Comparison of ENCODE assay signal across 13 cellular contexts in the genomic region with DNA sequence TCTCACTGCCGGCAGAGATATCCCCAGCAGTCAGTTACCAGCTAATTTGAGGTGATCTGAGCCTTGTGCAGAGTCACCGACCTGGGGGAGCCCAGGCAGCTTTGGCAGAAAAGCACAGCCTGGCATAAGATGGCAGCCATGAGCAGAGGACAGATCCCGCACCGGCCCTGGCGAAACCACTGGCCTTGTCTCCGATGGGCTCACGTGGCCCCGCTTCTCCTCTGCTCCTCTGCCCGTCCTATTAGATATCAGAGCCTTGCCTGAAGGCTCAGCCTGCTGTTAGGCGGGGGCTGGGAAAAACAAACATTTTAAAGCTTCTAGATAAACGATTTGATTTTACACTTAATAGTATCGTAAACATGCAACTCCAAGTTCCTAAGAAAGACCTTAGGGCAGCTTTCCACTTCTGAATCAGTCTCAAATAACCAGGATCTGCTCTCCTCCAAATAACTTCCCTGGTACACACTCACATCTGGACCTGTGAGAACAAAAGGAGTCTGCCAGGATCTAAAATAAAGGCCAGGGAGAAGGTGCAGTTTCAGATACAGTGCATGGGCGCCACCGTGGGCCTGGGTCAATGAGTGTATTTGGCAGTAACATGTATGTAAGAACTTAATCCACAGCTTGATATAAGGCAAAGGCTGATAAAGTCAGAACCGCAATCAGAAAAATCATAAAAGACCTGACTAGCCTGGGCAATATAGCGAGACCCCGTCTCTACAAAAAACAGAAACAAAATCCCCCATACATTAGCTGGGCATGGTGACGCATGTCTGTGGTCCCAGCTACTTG.
"Had no signal": no experiment of that assay in that cellular context is flagged by ENCODE, and none has a peak within 500 bp of the region (broad histone marks: within the 10 kb centered on the region; RNA-seq: fewer than 3 reads in every experiment).

No MANE protein-coding gene starts in this region.

- DNase-seq: activated CD4-positive, alpha-beta T cell treated with anti-CD3 and anti-CD28 coated beads, Interleukin-2, amount 10 ng/mL, durations not matched to agents 7 days and 5 days; activated naive CD4-positive, alpha-beta T cell treated with anti-CD3 and anti-CD28 coated beads, Interleukin-2, amount 50 U/mL, for 16 hours; hippocampal formation; left ventricle myocardium inferior; mucosa of descending colon; naive thymus-derived CD4-positive, alpha-beta T cell; right cardiac atrium; stimulated activated CD4-positive, alpha-beta T cell treated with anti-CD3 and anti-CD28 coated beads, Interleukin-15, amount 100 ng/mL, for 24 hours; stimulated activated CD4-positive, alpha-beta T cell treated with anti-CD3 and anti-CD28 coated beads, Interleukin-4, amount 100 ng/mL, for 1 hour; stimulated activated naive B cell treated with anti-CD40 and anti-IgM and Interleukin-4, amounts not matched to agents 10 μg/mL and 1 μg/mL and 100 μg/mL, for 72 hours; tibial artery had no signal

- H3K27ac Mint-ChIP-seq: activated CD4-positive, alpha-beta T cell treated with anti-CD3 and anti-CD28 coated beads, Interleukin-2, amount 10 ng/mL, durations not matched to agents 7 days and 5 days; activated T-helper 2 cell treated with anti-CD3 and anti-CD28 coated beads, Interferon-gamma antibody, Interleukin-2, Interleukin-4, amounts not matched to agents 10 μg/mL and 5 μg/mL and 100 μg/mL, durations not matched to agents 14 hours and 24 hours and 36 hours; naive thymus-derived CD4-positive, alpha-beta T cell; stimulated activated naive B cell treated with anti-CD40 and anti-IgM and Interleukin-4, amounts not matched to agents 10 μg/mL and 1 μg/mL and 100 μg/mL, for 72 hours; T-helper 2 cell treated with Interferon-gamma antibody and Interleukin-4, amounts not matched to agents 5 μg/mL and 100 μg/mL, for 36 hours had no signal

- H3K27me3 Mint-ChIP-seq: activated CD4-positive, alpha-beta T cell treated with anti-CD3 and anti-CD28 coated beads, Interleukin-2, amount 10 ng/mL, durations not matched to agents 7 days and 5 days had no signal

- ATAC-seq: mucosa of descending colon; naive thymus-derived CD4-positive, alpha-beta T cell; right cardiac atrium; stimulated activated naive B cell treated with anti-CD40 and anti-IgM and Interleukin-4, amounts not matched to agents 10 μg/mL and 1 μg/mL and 100 μg/mL, for 72 hours had no signal

- H3K4me3 Mint-ChIP-seq: activated CD4-positive, alpha-beta T cell treated with anti-CD3 and anti-CD28 coated beads, Interleukin-2, amount 10 ng/mL, durations not matched to agents 7 days and 5 days; naive thymus-derived CD4-positive, alpha-beta T cell; stimulated activated naive B cell treated with anti-CD40 and anti-IgM and Interleukin-4, amounts not matched to agents 10 μg/mL and 1 μg/mL and 100 μg/mL, for 72 hours; T-helper 2 cell treated with Interferon-gamma antibody and Interleukin-4, amounts not matched to agents 5 μg/mL and 100 μg/mL, for 36 hours had no signal

- H3K36me3 Mint-ChIP-seq: naive thymus-derived CD4-positive, alpha-beta T cell had no signal

- H3K9me3 Mint-ChIP-seq: activated CD4-positive, alpha-beta T cell treated with anti-CD3 and anti-CD28 coated beads, Interleukin-2, amount 10 ng/mL, durations not matched to agents 7 days and 5 days; activated T-helper 2 cell treated with anti-CD3 and anti-CD28 coated beads, Interferon-gamma antibody, Interleukin-2, Interleukin-4, amounts not matched to agents 10 μg/mL and 5 μg/mL and 100 μg/mL, durations not matched to agents 14 hours and 24 hours and 36 hours; naive thymus-derived CD4-positive, alpha-beta T cell; stimulated activated naive B cell treated with anti-CD40 and anti-IgM and Interleukin-4, amounts not matched to agents 10 μg/mL and 1 μg/mL and 100 μg/mL, for 72 hours; T-helper 2 cell treated with Interferon-gamma antibody and Interleukin-4, amounts not matched to agents 5 μg/mL and 100 μg/mL, for 36 hours had no signal
